Comparison of ENCODE assay signal across 8 cellular contexts in genomic region chr1:156489935-156490293, GRCh38. TPM values are rescaled to one million over a fixed set of nuclear protein-coding genes. Genes with fewer than 3 reads are reported as not detected.
DNase-seq lines count a peak whose midpoint lies in the region; ATAC-seq, FAIRE-seq and TF ChIP-seq lines count a peak whose summit lies in the region.

No MANE protein-coding gene starts in this region.

- BruUV-seq in OCI-LY7 (replicated peaks; lab: Mats Ljungman, UMichigan): no TSS peak
- BruUV-seq in endothelial cell of umbilical vein (replicated peaks; lab: Mats Ljungman, UMichigan): no TSS peak

- peak; percentile 24 for FAIRE-seq in endothelial cell of umbilical vein (lab: Jason Lieb, UNC)

- TF ChIP-seq CTCF in OCI-LY7 (conservative IDR thresholded peaks at IDR 0.05; ENCODE audit: low read length) (no peak), endothelial cell of umbilical vein (IDR thresholded peaks at IDR 0.05; ENCODE audit: extremely low read depth in 1 of 2, insufficient read depth in 1 of 2, low read depth in 1 of 2, low read length in 2 of 2) (no peak)

- TF ChIP-seq POLR2A in endothelial cell of umbilical vein (IDR thresholded peaks at IDR 0.05; ENCODE audit: low read depth, low read length): no peak

- DNase-seq in OCI-LY7 (ENCODE audit: low spot score) (peak; percentile 11), endothelial cell of umbilical vein (ENCODE audit: low read depth, low spot score) (no peak), SIG-M5 treated with dmso at 0.1 percent for 504 hours (lab: John Stamatoyannopoulos, UW; ENCODE audit: unreplicated experiment) (no peak), iPS-NIHi11 (ENCODE audit: low spot score) (no peak)

- H3K9me2 ChIP-seq in OCI-LY7 (ENCODE audit: insufficient read depth, low read length): no peaks in the 10 kb centered on the region

- H3K36me3 ChIP-seq in ES-I3 (ENCODE audit: insufficient read depth, low read length) (no peaks in the 10 kb centered on the region), OCI-LY7 (ENCODE audit: insufficient read depth, low read length) (peaks cover 64% of the 10 kb centered on the region), endothelial cell of umbilical vein (ENCODE audit: control insufficient read depth in 2 of 2, extremely low read depth in 1 of 2, insufficient read depth in 2 of 2, low read length in 2 of 2) (peaks cover 0 to 7% of the 10 kb centered on the region in 2 experiments), rectal smooth muscle tissue (ENCODE audit: control insufficient read depth, insufficient read depth, low read length) (peaks cover 5% of the 10 kb centered on the region)

- no peaks in the 10 kb centered on the region for H3K9me1 ChIP-seq in endothelial cell of umbilical vein (replicated peaks; ENCODE audit: control insufficient read depth, extremely low read depth, insufficient read depth, low read length)

- H3K27ac ChIP-seq in OCI-LY7 (ENCODE audit: low read depth, low read length, poor library complexity, severe bottlenecking): peak overlapping the region; percentile 98
- H3K27ac ChIP-seq in endothelial cell of umbilical vein (ENCODE audit: insufficient read depth, low read depth, low read length): peak overlapping the region; percentile 8
- peak overlapping the region; percentile 74 for H3K27ac ChIP-seq in rectal smooth muscle tissue (ENCODE audit: low read depth, low read length)

- H3K4me3 ChIP-seq in OCI-LY7 (ENCODE audit: low read depth, low read length, poor library complexity, severe bottlenecking): peak overlapping the region; percentile 98
- H3K4me3 ChIP-seq in endothelial cell of umbilical vein (replicated peaks in 1 of 3; ENCODE audit: insufficient read depth in 1 of 3, low read depth in 1 of 3, low read length in 3 of 3): no peak overlapping the region
- H3K4me3 ChIP-seq in rectal smooth muscle tissue (ENCODE audit: low read length): peak overlapping the region; percentile 52

- CTCF ChIA-PET in OCI-LY7 (lab: Charles Lee; ENCODE audit: unreplicated experiment) (interaction anchor here (1.1 to 4.0 kb wide), 5 partner anchors 8 to 33 kb away, joined by 3 to 27 read pairs (median 6); partner anchors contain the start of gene MEF2D), endothelial cell of umbilical vein (lab: Charles Lee) (interaction anchor here (0.7 to 9.6 kb wide), 10 partner anchors 9 to 134 kb away, joined by 3 to 119 read pairs (median 4); no protein-coding TSS in a partner anchor)

- H3K79me2 ChIP-seq in OCI-LY7 (ENCODE audit: insufficient read depth, low read depth, low read length) (peaks cover 97% of the 10 kb centered on the region), endothelial cell of umbilical vein (ENCODE audit: control insufficient read depth, insufficient read depth, low read length) (peaks cover 94% of the 10 kb centered on the region)

- H3K9me3 ChIP-seq in ES-I3 (ENCODE audit: control insufficient read depth, insufficient read depth, low read length): no peaks in the 10 kb centered on the region
- H3K9me3 ChIP-seq in OCI-LY7 (ENCODE audit: low read length): no peaks in the 10 kb centered on the region
- no peaks in the 10 kb centered on the region for H3K9me3 ChIP-seq in endothelial cell of umbilical vein (replicated peaks; ENCODE audit: control insufficient read depth, insufficient read depth, low read length)

- H4K20me1 ChIP-seq in OCI-LY7 (ENCODE audit: insufficient read depth, low read length) (peaks cover 5% of the 10 kb centered on the region; the same call in 1 of the 2 replicates), endothelial cell of umbilical vein (replicated peaks; ENCODE audit: control insufficient read depth, extremely low read depth, insufficient read depth, low read length) (no peaks in the 10 kb centered on the region)

- H3K4me2 ChIP-seq in OCI-LY7 (ENCODE audit: low read length) (peak overlapping the region; percentile 91), endothelial cell of umbilical vein (ENCODE audit: insufficient read depth, low read length) (no peak overlapping the region)

- H3K9ac ChIP-seq in ES-I3 (ENCODE audit: low read depth, low read length) (peak overlapping the region; percentile 23; the same call in 1 of the 2 replicates), endothelial cell of umbilical vein (replicated peaks; ENCODE audit: extremely low read depth, insufficient read depth, low read length) (no peak overlapping the region), rectal smooth muscle tissue (ENCODE audit: low read length) (no peak overlapping the region)

- H2AFZ ChIP-seq in OCI-LY7 (ENCODE audit: low read length) (no peak overlapping the region), endothelial cell of umbilical vein (ENCODE audit: low read depth, low read length) (no peak overlapping the region)

- H3K4me1 ChIP-seq in ES-I3 (ENCODE audit: insufficient read depth, low read length): peaks cover 39% of the 10 kb centered on the region
- H3K4me1 ChIP-seq in OCI-LY7 (ENCODE audit: insufficient read depth, low read length, poor library complexity, severe bottlenecking): peaks cover 93% of the 10 kb centered on the region
- peaks cover 21% of the 10 kb centered on the region for H3K4me1 ChIP-seq in endothelial cell of umbilical vein (ENCODE audit: control insufficient read depth, extremely low read depth, insufficient read depth, low read length)
- H3K4me1 ChIP-seq in rectal smooth muscle tissue (ENCODE audit: control insufficient read depth, insufficient read depth, low read length): peaks cover 64% of the 10 kb centered on the region

- POLR2A ChIA-PET in OCI-LY7 (lab: Charles Lee): interaction anchor here (0.5 to 7.1 kb wide), 7 partner anchors 11 to 633 kb away, joined by 3 to 179 read pairs (median 4); partner anchors contain the start of genes GON4L and MEF2D
- POLR2A ChIA-PET in endothelial cell of umbilical vein (lab: Charles Lee): interaction anchor here (1.0 to 1.5 kb wide), 3 partner anchors 11 to 15 kb away, joined by 5 to 9 read pairs (median 6); partner anchors contain the start of gene MEF2D

- ATAC-seq in GM18868 (IDR thresholded peaks at IDR 0.05; ENCODE audit: unreplicated experiment) (no peak), GM19324 (IDR thresholded peaks at IDR 0.05; ENCODE audit: low FRiP score, unreplicated experiment) (no peak)

- intact Hi-C loops in OCI-LY7 (cut with micrococcal nuclease; ENCODE audit: unreplicated experiment) (loop anchor here (2.0 to 10.0 kb wide), 4 partner anchors 15 to 1625 kb away; partner anchors contain the start of genes CCT3, SEMA4A and TSACC), endothelial cell of umbilical vein (cut with micrococcal nuclease) (loop anchor here (1.0 kb wide), 1 partner anchor 8 kb away; no protein-coding TSS in a partner anchor)

- dilution Hi-C loops in endothelial cell of umbilical vein (cut with MboI; ENCODE audit: extremely low pct_ligation_motif_present, low sequenced_read_pairs): no loop called here

- H3K27me3 ChIP-seq in endothelial cell of umbilical vein (ENCODE audit: control insufficient read depth in 2 of 2, insufficient read depth in 2 of 2, low read length in 2 of 2) (no peaks in the 10 kb centered on the region), rectal smooth muscle tissue (ENCODE audit: control insufficient read depth, insufficient read depth, low read length) (no peaks in the 10 kb centered on the region)

TF ChIP-seq in endothelial cell of umbilical vein, 7 proteins besides CTCF, POLR2A, EP300 and RAD21:
- TF ChIP-seq POLR2AphosphoS5 (IDR thresholded peaks at IDR 0.05; ENCODE audit: insufficient read depth, low read depth, low read length) (no peak), FOS (IDR thresholded peaks at IDR 0.05; ENCODE audit: borderline replicate concordance, insufficient read depth, low read length) (no peak), MYC (IDR thresholded peaks at IDR 0.05; ENCODE audit: low read depth, low read length) (no peak), GATA2 (IDR thresholded peaks at IDR 0.05; ENCODE audit: insufficient read depth, insufficient read length, low read depth, low read length) (no peak), EZH2 (IDR thresholded peaks at IDR 0.05; ENCODE audit: borderline replicate concordance, low read depth, low read length, severe bottlenecking) (no peak), JUN (IDR thresholded peaks at IDR 0.05; ENCODE audit: borderline replicate concordance, insufficient read depth, insufficient read length, low read depth) (no peak)
- TF ChIP-seq, protein P1, sequence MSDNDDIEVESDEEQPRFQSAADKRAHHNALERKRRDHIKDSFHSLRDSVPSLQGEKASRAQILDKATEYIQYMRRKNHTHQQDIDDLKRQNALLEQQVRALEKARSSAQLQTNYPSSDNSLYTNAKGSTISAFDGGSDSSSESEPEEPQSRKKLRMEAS (IDR thresholded peaks at IDR 0.05; ENCODE audit: insufficient read depth, insufficient read length): no peak

RNA-seq across cellular contexts. Expression of gene MEF2D, which starts 10.7 kb away (rescaled TPM):
- 23.4 and 42.7 TPM in 2 replicates for total RNA-seq in OCI-LY7 (2014; rRNA removed; shearing (Covaris generic))
- 92.3 and 101 TPM in 2 replicates for total RNA-seq in OCI-LY7 (2022)
- 52.2 and 57.3 TPM in 2 replicates for total RNA-seq in endothelial cell of umbilical vein
- polyA plus RNA-seq in endothelial cell of umbilical vein: 45.4 and 55.6 TPM in 2 replicates
- polyA plus RNA-seq in endothelial cell of umbilical vein (2011; cell fraction: cytosol; rRNA removed): 22.7 and 25.9 TPM in 2 replicates
- polyA plus RNA-seq in endothelial cell of umbilical vein (2011; cell fraction: nucleus; rRNA removed): 46.5 and 51.0 TPM in 2 replicates
- 22.7 and 25.8 TPM in 2 replicates for polyA plus RNA-seq in endothelial cell of umbilical vein (2012)
- 21.9 and 28.3 TPM in 2 replicates for polyA minus RNA-seq in endothelial cell of umbilical vein
- 18.9 TPM for polyA minus RNA-seq in endothelial cell of umbilical vein (2011; cell fraction: cytosol; rRNA and poly(A)+ RNA removed)
- 22.6 and 32.7 TPM in 2 replicates for polyA minus RNA-seq in endothelial cell of umbilical vein (2011; cell fraction: nucleus; rRNA and poly(A)+ RNA removed)

Comparison
In these comparisons a context has a peak if more than half of its experiments do, and no peak if none do; other contexts are left out.
1. H3K27ac ChIP-seq: peak in every context shown above with its lines; median percentile 98 in OCI-LY7; 74 in rectal smooth muscle tissue; 8 in endothelial cell of umbilical vein.
2. H3K4me3 ChIP-seq: peak in OCI-LY7 (single experiment) and rectal smooth muscle tissue (single experiment); none in endothelial cell of umbilical vein (0 of 3).